In the genomic region with DNA sequence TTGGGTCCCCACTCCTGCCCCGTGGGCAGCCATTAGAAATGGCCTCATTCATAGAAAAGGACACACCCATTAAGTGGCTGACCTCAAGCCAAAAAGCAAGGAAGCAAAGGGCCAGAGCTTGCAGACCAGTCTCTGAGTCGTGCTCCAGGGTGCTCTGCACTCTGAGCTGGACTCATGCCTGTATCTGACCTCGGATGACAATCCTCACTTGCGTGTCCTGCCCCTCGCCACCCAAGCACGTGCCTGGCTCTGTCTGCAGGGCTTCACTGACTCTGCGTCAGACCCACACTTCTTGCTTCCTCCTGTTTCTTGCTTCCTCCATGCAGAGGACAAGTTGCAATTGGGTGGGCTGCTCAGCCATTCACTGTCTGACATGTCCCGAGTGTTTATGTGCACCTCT, we compare ENCODE assay signal across 17 cellular contexts.
A peak's percentile ranks its signal among the peaks of the same experiment; 100 is the strongest.
DNase-seq lines count a peak whose midpoint lies in the region; ATAC-seq and TF ChIP-seq lines count a peak whose summit lies in the region.
"Had no signal": no experiment of that assay in that cellular context is flagged by ENCODE, and none has a peak within 500 bp of the region (broad histone marks: within the 10 kb centered on the region; RNA-seq: fewer than 3 reads in every experiment).

No MANE protein-coding gene starts in this region.

- H3K79me2 ChIP-seq in GM23338 (replicated peaks; ENCODE audit: insufficient read depth) = no peaks in the 10 kb centered on the region

- H3K27me3 ChIP-seq in GM23338 (ENCODE audit: insufficient read depth) (no peaks in the 10 kb centered on the region), left lung (no peaks in the 10 kb centered on the region)

- H3K36me3 Mint-ChIP-seq in GM23338 (ENCODE audit: low read depth) = no peaks in the 10 kb centered on the region; the same call in 2 of the 3 replicates
- no peaks in the 10 kb centered on the region for H3K36me3 Mint-ChIP-seq in T-cell

- ATAC-seq in GM23338 (no peak), left lung (peak; percentile 70), T-cell (replicated peaks in 1 of 4) (no peak)

- no peak overlapping the region for H3K27ac ChIP-seq in GM23338 (ENCODE audit: low read depth)
- H3K27ac ChIP-seq in left lung = no peak overlapping the region
- H3K27ac ChIP-seq: HL-60 had no signal

- H3K27ac Mint-ChIP-seq in GM23338 (no peak overlapping the region), T-cell (no peak overlapping the region)

- H3K9me3 Mint-ChIP-seq in GM23338 = peaks cover 6% of the 10 kb centered on the region; the same call in 2 of the 3 replicates
- no peaks in the 10 kb centered on the region for H3K9me3 Mint-ChIP-seq in T-cell

- TF ChIP-seq CTCF in GM23338 (conservative IDR thresholded peaks at IDR 0.05; ENCODE audit: low read depth in 2 of 2) (no peak), left lung (IDR thresholded peaks at IDR 0.05) (no peak)

- DNase-seq in GM23338 (ENCODE audit: low spot score) (no peak), RPMI7951 (ENCODE audit: low read depth) (peak; percentile 31), left lung (peak; percentile 55 to 70), posterior vena cava (ENCODE audit: low spot score) (peak; percentile 68), NOMO-1 (lab: John Stamatoyannopoulos, UW; ENCODE audit: unreplicated experiment in 2 of 2) (no peak), NCI-H1930 (lab: John Stamatoyannopoulos, UW) (no peak), T-cell (no peak)
- DNase-seq: C1 segment of cervical spinal cord; DND-41; IMR-90; Karpas-422; NCI-H1092 treated with DMSO at 0.1 percent for 48 hours; NCI-H748 treated with DMSO at 0.1 percent for 48 hours; NK-92 treated with Interleukin-12 subunit alpha and Interleukin-12 subunit beta, amount 100 ng/mL, for 24 hours; SHP77 treated with DMSO at 0.1 percent for 48 hours; SK-N-SH had no signal

- H3K9me3 ChIP-seq in left lung = no peaks in the 10 kb centered on the region
- H3K9me3 ChIP-seq: SK-N-SH had no signal

- intact Hi-C loops in left lung (cut with DNase I) (no loop called here), posterior vena cava (cut with DNase I) (no loop called here)

- 0 out of 2 replicates have a peak, but pooled peaks cover 7% of the 10 kb centered on the region for H3K9me2 ChIP-seq in GM23338 (ENCODE audit: insufficient read depth)
- H3K9me2 ChIP-seq: SK-N-SH had no signal

- H3K27me3 Mint-ChIP-seq in GM23338 (ENCODE audit: insufficient read depth, low read depth, poor library complexity) = peaks cover 8% of the 10 kb centered on the region
- H3K27me3 Mint-ChIP-seq in T-cell = peaks cover 3 to 5% of the 10 kb centered on the region in 2 donors

- H4K20me1 ChIP-seq in GM23338 (replicated peaks; ENCODE audit: insufficient read depth) = no peaks in the 10 kb centered on the region

- H3K4me2 ChIP-seq in GM23338 = no peak overlapping the region
- H3K4me2 ChIP-seq: SK-N-SH had no signal

- H2AFZ ChIP-seq in GM23338 = 0 out of 2 replicates have a peak overlapping the region, but pooled peaks have one; percentile 38

- H3K36me3 ChIP-seq in GM23338 (ENCODE audit: insufficient read depth) (no peaks in the 10 kb centered on the region), left lung (no peaks in the 10 kb centered on the region)

- no peaks in the 10 kb centered on the region; the same call in 2 of the 3 replicates for H3K4me1 Mint-ChIP-seq in GM23338
- no peaks in the 10 kb centered on the region for H3K4me1 Mint-ChIP-seq in T-cell

- no peaks in the 10 kb centered on the region for H3F3A ChIP-seq in GM23338 (replicated peaks; ENCODE audit: low read depth)

- CTCF ChIA-PET in T-cell (lab: Charles Lee) = no interaction called here

- H3K4me1 ChIP-seq in GM23338 (ENCODE audit: insufficient read depth) (no peaks in the 10 kb centered on the region), left lung (peaks cover 0 to 8% of the 10 kb centered on the region in 2 donors)

- POLR2A ChIA-PET in T-cell (lab: Charles Lee) = no interaction called here

- H3K4me3 ChIP-seq in GM23338 (no peak overlapping the region), left lung (no peak overlapping the region)

- H3K4me3 Mint-ChIP-seq in GM23338 (no peak overlapping the region), T-cell (no peak overlapping the region)

TF ChIP-seq in GM23338, 12 proteins besides CTCF, POLR2A, EP300 and RAD21 (continues in another document):
- TF ChIP-seq EZH2phosphoT487 (IDR thresholded peaks at IDR 0.05; ENCODE audit: unreplicated experiment) = no peak
- TF ChIP-seq ZNF331 (CRISPR knock-in tag; IDR thresholded peaks at IDR 0.05; ENCODE audit: low read depth) = no peak
- no peak for TF ChIP-seq NANOG (IDR thresholded peaks at IDR 0.05; ENCODE audit: borderline replicate concordance)
- TF ChIP-seq, protein P1, sequence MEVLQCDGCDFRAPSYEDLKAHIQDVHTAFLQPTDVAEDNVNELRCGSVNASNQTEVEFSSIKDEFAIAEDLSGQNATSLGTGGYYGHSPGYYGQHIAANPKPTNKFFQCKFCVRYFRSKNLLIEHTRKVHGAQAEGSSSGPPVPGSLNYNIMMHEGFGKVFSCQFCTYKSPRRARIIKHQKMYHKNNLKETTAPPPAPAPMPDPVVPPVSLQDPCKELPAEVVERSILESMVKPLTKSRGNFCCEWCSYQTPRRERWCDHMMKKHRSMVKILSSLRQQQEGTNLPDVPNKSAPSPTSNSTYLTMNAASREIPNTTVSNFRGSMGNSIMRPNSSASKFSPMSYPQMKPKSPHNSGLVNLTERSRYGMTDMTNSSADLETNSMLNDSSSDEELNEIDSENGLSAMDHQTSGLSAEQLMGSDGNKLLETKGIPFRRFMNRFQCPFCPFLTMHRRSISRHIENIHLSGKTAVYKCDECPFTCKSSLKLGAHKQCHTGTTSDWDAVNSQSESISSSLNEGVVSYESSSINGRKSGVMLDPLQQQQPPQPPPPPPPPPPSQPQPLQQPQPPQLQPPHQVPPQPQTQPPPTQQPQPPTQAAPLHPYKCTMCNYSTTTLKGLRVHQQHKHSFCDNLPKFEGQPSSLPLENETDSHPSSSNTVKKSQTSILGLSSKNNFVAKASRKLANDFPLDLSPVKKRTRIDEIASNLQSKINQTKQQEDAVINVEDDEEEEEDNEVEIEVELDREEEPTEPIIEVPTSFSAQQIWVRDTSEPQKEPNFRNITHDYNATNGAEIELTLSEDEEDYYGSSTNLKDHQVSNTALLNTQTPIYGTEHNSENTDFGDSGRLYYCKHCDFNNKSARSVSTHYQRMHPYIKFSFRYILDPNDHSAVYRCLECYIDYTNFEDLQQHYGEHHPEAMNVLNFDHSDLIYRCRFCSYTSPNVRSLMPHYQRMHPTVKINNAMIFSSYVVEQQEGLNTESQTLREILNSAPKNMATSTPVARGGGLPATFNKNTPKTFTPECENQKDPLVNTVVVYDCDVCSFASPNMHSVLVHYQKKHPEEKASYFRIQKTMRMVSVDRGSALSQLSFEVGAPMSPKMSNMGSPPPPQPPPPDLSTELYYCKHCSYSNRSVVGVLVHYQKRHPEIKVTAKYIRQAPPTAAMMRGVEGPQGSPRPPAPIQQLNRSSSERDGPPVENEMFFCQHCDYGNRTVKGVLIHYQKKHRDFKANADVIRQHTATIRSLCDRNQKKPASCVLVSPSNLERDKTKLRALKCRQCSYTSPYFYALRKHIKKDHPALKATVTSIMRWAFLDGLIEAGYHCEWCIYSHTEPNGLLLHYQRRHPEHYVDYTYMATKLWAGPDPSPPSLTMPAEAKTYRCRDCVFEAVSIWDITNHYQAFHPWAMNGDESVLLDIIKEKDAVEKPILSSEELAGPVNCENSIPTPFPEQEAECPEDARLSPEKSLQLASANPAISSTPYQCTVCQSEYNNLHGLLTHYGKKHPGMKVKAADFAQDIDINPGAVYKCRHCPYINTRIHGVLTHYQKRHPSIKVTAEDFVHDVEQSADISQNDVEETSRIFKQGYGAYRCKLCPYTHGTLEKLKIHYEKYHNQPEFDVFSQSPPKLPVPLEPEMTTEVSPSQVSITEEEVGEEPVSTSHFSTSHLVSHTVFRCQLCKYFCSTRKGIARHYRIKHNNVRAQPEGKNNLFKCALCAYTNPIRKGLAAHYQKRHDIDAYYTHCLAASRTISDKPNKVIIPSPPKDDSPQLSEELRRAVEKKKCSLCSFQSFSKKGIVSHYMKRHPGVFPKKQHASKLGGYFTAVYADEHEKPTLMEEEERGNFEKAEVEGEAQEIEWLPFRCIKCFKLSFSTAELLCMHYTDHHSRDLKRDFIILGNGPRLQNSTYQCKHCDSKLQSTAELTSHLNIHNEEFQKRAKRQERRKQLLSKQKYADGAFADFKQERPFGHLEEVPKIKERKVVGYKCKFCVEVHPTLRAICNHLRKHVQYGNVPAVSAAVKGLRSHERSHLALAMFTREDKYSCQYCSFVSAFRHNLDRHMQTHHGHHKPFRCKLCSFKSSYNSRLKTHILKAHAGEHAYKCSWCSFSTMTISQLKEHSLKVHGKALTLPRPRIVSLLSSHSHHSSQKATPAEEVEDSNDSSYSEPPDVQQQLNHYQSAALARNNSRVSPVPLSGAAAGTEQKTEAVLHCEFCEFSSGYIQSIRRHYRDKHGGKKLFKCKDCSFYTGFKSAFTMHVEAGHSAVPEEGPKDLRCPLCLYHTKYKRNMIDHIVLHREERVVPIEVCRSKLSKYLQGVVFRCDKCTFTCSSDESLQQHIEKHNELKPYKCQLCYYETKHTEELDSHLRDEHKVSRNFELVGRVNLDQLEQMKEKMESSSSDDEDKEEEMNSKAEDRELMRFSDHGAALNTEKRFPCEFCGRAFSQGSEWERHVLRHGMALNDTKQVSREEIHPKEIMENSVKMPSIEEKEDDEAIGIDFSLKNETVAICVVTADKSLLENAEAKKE (CRISPR knock-in tag; IDR thresholded peaks at IDR 0.05) = no peak
- TF ChIP-seq STAT1 (IDR thresholded peaks at IDR 0.05; ENCODE audit: unreplicated experiment) = no peak
- TF ChIP-seq JUNB (IDR thresholded peaks at IDR 0.05; ENCODE audit: unreplicated experiment) = no peak

Comparison
In these comparisons a context has a peak if more than half of its experiments do, and no peak if none do; other contexts are left out.
1. DNase-seq: peak in RPMI7951 (single experiment), left lung (2 of 2) and posterior vena cava (single experiment); none in GM23338 (single experiment), NOMO-1 (0 of 2), NCI-H1930 (0 of 2) and T-cell (0 of 34).